1 cellular context compared by ENCODE assay signal in genomic region chr7:99140813-99141212, GRCh38.
TF ChIP-seq lines count a peak whose summit lies in the region.

No MANE protein-coding gene starts in this region.

TF ChIP-seq in IMR-90, 13 proteins besides CTCF, POLR2A, EP300 and RAD21 (continued from another document):
- no peak for TF ChIP-seq ELK1 (IDR thresholded peaks at IDR 0.05; ENCODE audit: borderline replicate concordance, low read depth, low read length)
TF ChIP-seq in IMR-90: peak in this region for 0.
